In the genomic region with DNA sequence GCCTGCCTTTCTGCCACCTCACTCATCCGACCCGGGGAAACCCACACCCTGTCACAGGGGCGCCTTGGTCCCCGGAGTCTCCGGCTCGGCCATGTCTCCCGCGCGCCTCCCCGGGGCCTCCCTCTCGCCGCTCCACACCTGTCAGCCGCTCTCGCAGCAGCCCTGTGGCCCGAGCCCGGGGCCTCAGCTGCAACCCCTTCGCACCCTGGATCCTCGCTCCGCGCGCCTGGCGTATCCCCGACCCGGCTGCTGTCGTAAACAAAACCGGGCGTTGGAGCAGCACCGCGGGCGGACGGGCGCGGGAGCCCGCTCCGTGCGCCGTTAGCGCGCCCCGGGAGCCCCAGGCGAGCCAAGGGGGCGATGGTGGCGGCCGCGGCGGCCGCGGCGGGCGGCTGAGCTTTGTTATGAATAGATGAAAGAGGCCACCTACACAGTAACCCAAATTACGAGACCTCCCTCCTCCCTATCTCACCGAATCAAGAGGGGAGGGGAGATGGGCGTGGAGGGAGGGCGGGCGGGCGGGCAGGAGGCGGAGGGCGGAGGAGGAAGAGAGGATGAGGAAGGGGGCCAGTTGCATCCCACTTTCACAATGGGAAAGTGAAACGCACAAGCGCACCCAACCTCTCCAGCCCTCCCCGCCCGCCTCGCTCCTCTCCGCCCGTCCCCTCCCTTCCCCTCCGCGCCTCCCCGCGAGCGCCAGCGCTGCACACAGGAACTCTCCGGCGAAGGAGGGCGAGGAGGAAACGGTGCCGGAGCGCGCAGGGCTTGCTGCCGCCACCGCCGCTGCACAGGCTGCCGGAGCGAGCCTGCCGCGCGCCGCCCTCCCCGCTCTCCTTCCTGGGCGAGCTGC, we compare ENCODE assay signal across 8 cellular contexts. TPM values are rescaled to one million over a fixed set of nuclear protein-coding genes. Genes with fewer than 3 reads are reported as not detected.
DNase-seq lines count a peak whose midpoint lies in the region; ATAC-seq and TF ChIP-seq lines count a peak whose summit lies in the region.

Gene PLXNC1, plus strand, starts transcription at position 587 of the 850 bp plus-strand sequence. CDS start 395 bp downstream, outside the sequence.

- H3K27ac ChIP-seq in brain microvascular endothelial cell (no peak within 1 kb of the TSS), iPS-20b (ENCODE audit: low read length) (no peak within 1 kb of the TSS), skeletal muscle tissue (ENCODE audit: low read depth, low read length) (no peak within 1 kb of the TSS)

- DNase-seq in DMS79 (lab: John Stamatoyannopoulos, UW): peak; percentile 18
- peak; percentile 45 for DNase-seq in Jurkat, Clone E6-1 (ENCODE audit: low read depth, low spot score)
- DNase-seq in UCSD-AML1 (lab: John Stamatoyannopoulos, UW; ENCODE audit: unreplicated experiment): peak; percentile 71
- no peak for DNase-seq in brain microvascular endothelial cell
- DNase-seq in NCI-H2107 treated with DMSO at 0.1 percent for 48 hours (lab: John Stamatoyannopoulos, UW; ENCODE audit: unreplicated experiment): no peak

- H3K4me3 ChIP-seq in Jurkat, Clone E6-1 (ENCODE audit: low read length): peak within 1 kb of the TSS; percentile 46
- H3K4me3 ChIP-seq in brain microvascular endothelial cell (ENCODE audit: low read depth, low read length) (peak within 1 kb of the TSS; percentile 47), iPS-20b (ENCODE audit: low read length) (peak within 1 kb of the TSS; percentile 67), skeletal muscle tissue (ENCODE audit: low read length in 3 of 3) (peak within 1 kb of the TSS; percentile 51 to 69 (median 69))

- in situ Hi-C loops in brain microvascular endothelial cell (cut with HindIII; ENCODE audit: low pct_ligation_motif_present, low sequenced_read_pairs): loop anchor here (25.0 kb wide), 1 partner anchor 364 kb away; no protein-coding TSS in a partner anchor

- no peak within 1 kb of the TSS; the same call in 1 of the 2 replicates for H3K9ac ChIP-seq in iPS-20b (ENCODE audit: low read depth, low read length)
- H3K9ac ChIP-seq in skeletal muscle tissue (ENCODE audit: low read depth in 1 of 3, low read length in 3 of 3): peak within 1 kb of the TSS in 1 of 3 donors; percentile 54

- H3K4me1 ChIP-seq in iPS-20b (ENCODE audit: insufficient read depth, low read length) (peaks cover 12% of the 10 kb centered on the region; the same call in 1 of the 2 replicates), skeletal muscle tissue (ENCODE audit: control insufficient read depth in 3 of 3, insufficient read depth in 3 of 3, low read length in 3 of 3) (peaks cover 3 to 23% (median 14%) of the 10 kb centered on the region in 3 donors)

- ATAC-seq in GM21423 (IDR thresholded peaks at IDR 0.05; ENCODE audit: unreplicated experiment): peak; percentile 36

- H3K9me3 ChIP-seq in iPS-20b (ENCODE audit: insufficient read depth, low read depth, low read length) (no peaks in the 10 kb centered on the region), skeletal muscle tissue (ENCODE audit: control insufficient read depth in 3 of 3, low read length in 3 of 3) (no peaks in the 10 kb centered on the region)

- TF ChIP-seq CTCF in brain microvascular endothelial cell (IDR thresholded peaks at IDR 0.05; ENCODE audit: low read depth, low read length, missing control alignments): no peak

- peaks cover 41% of the 10 kb centered on the region for H3K27me3 ChIP-seq in brain microvascular endothelial cell (replicated peaks)
- H3K27me3 ChIP-seq in iPS-20b (ENCODE audit: insufficient read depth, low read length): peaks cover 95% of the 10 kb centered on the region
- peaks cover 22 to 40% (median 25%) of the 10 kb centered on the region in 3 donors for H3K27me3 ChIP-seq in skeletal muscle tissue (ENCODE audit: control insufficient read depth in 3 of 3, insufficient read depth in 3 of 3, low read length in 3 of 3)

- H3K36me3 ChIP-seq in brain microvascular endothelial cell (replicated peaks) (no peaks in the 10 kb centered on the region), iPS-20b (ENCODE audit: insufficient read depth, low read depth, low read length) (no peaks in the 10 kb centered on the region), skeletal muscle tissue (ENCODE audit: control insufficient read depth in 3 of 3, insufficient read depth in 3 of 3, low read length in 3 of 3) (no peaks in the 10 kb centered on the region)

RNA-seq across cellular contexts. Expression of gene PLXNC1, which starts in this region (rescaled TPM):
- 1.5 TPM for polyA plus RNA-seq in Jurkat, Clone E6-1 (2012; ENCODE audit: insufficient read depth, insufficient read length)
- total RNA-seq in skeletal muscle tissue: 17.2 TPM

Comparison
In these comparisons a context has a peak if more than half of its experiments do, and no peak if none do; other contexts are left out.
1. DNase-seq: peak in DMS79 (single experiment), Jurkat, Clone E6-1 (single experiment) and UCSD-AML1 (single experiment); none in brain microvascular endothelial cell (single experiment) and NCI-H2107 treated with DMSO at 0.1 percent for 48 hours (single experiment).
2. Peak in every context shown above with its lines, with median percentiles within 50 percentile points of each other: H3K4me3 ChIP-seq.